ENCODE assay signal across 8 cellular contexts in genomic region chr5:54517174-54517511, GRCh38. TPM values are rescaled to one million over a fixed set of nuclear protein-coding genes. Genes with fewer than 3 reads are reported as not detected.
A peak's percentile ranks its signal among the peaks of the same experiment; 100 is the strongest.
DNase-seq lines count a peak whose midpoint lies in the region; ATAC-seq, FAIRE-seq and TF ChIP-seq lines count a peak whose summit lies in the region.

No MANE protein-coding gene starts in this region.

- intact Hi-C loops in OCI-LY7 (cut with micrococcal nuclease; ENCODE audit: unreplicated experiment) (loop anchor here (1.0 to 10.0 kb wide), 6 partner anchors 129 to 628 kb away; no protein-coding TSS in a partner anchor), esophagus squamous epithelium (cut with DNase I) (loop anchor here (5.0 to 10.0 kb wide), 3 partner anchors 325 to 628 kb away; no protein-coding TSS in a partner anchor)

- no peak for TF ChIP-seq POLR2A in esophagus squamous epithelium (IDR thresholded peaks at IDR 0.05)

- 6 to 11% methylated on average over 4 of the region's 4 CpGs for WGBS in esophagus squamous epithelium, 2 donors

- H3K36me3 ChIP-seq in OCI-LY7 (ENCODE audit: insufficient read depth, low read length) (no peaks in the 10 kb centered on the region), esophagus squamous epithelium (peaks cover 0 to 11% (median 0%) of the 10 kb centered on the region in 3 donors)

- no peaks in the 10 kb centered on the region for H3K27me3 ChIP-seq in esophagus squamous epithelium

- FAIRE-seq in GM19239 (lab: Jason Lieb, UNC) = no peak

- TF ChIP-seq CTCF in OCI-LY7 (conservative IDR thresholded peaks at IDR 0.05; ENCODE audit: low read length) = no peak
- TF ChIP-seq CTCF in esophagus squamous epithelium (IDR thresholded peaks at IDR 0.05) = no peak
- TF ChIP-seq CTCF in retinal pigment epithelial cell (conservative IDR thresholded peaks at IDR 0.05; ENCODE audit: low read depth, low read length) = no peak

- H4K20me1 ChIP-seq in OCI-LY7 (ENCODE audit: insufficient read depth, low read length) = no peaks in the 10 kb centered on the region

- peak; percentile 52 for DNase-seq in NCI-H82 (lab: John Stamatoyannopoulos, UW)
- no peak for DNase-seq in NCI-H82 treated with DMSO at 0.1 percent for 48 hours (lab: John Stamatoyannopoulos, UW; ENCODE audit: unreplicated experiment)
- DNase-seq in OCI-LY7 (ENCODE audit: low spot score) = no peak
- DNase-seq in esophagus squamous epithelium (lab: John Stamatoyannopoulos, UW) = no peak
- DNase-seq in retinal pigment epithelial cell (ENCODE audit: low read depth) = no peak
- no peak for DNase-seq in Kasumi-1 (lab: John Stamatoyannopoulos, UW)
- no peak for DNase-seq in GM19239 (ENCODE audit: insufficient read length, low spot score)

- H3K27ac ChIP-seq in OCI-LY7 (ENCODE audit: low read depth, low read length, poor library complexity, severe bottlenecking) (no peak overlapping the region), esophagus squamous epithelium (peak overlapping the region in 3 of 4 donors; percentile 13 to 96 (median 95))

- H3K79me2 ChIP-seq in OCI-LY7 (ENCODE audit: insufficient read depth, low read depth, low read length) = no peaks in the 10 kb centered on the region

- H3K4me2 ChIP-seq in OCI-LY7 (ENCODE audit: low read length) = peak overlapping the region; percentile 58

- H3K4me1 ChIP-seq in OCI-LY7 (ENCODE audit: insufficient read depth, low read length, poor library complexity, severe bottlenecking) = peaks cover 41% of the 10 kb centered on the region
- H3K4me1 ChIP-seq in esophagus squamous epithelium = peaks cover 24 to 51% (median 27%) of the 10 kb centered on the region in 3 donors

- H3K9me2 ChIP-seq in OCI-LY7 (ENCODE audit: insufficient read depth, low read length) = no peaks in the 10 kb centered on the region

- no TSS peak for BruUV-seq in OCI-LY7 (replicated peaks; lab: Mats Ljungman, UMichigan)

- peak overlapping the region; percentile 83 for H2AFZ ChIP-seq in OCI-LY7 (ENCODE audit: low read length)

- no peak for ATAC-seq in GM21423 (IDR thresholded peaks at IDR 0.05; ENCODE audit: unreplicated experiment)

- H3K4me3 ChIP-seq in OCI-LY7 (ENCODE audit: low read depth, low read length, poor library complexity, severe bottlenecking) (peak overlapping the region; percentile 52), esophagus squamous epithelium (peak overlapping the region; percentile 75 to 99 (median 90)), retinal pigment epithelial cell (ENCODE audit: low read length) (peak overlapping the region; percentile 32)

- POLR2A ChIA-PET in OCI-LY7 (lab: Charles Lee) = interaction anchor here (0.5 to 1.4 kb wide), 4 partner anchors 36 to 765 kb away, joined by 3 to 6 read pairs (median 4); no protein-coding TSS in a partner anchor

- CTCF ChIA-PET in OCI-LY7 (lab: Charles Lee; ENCODE audit: unreplicated experiment) = interaction anchor here (0.8 to 1.6 kb wide), 4 partner anchors 8 to 350 kb away, joined by 3 to 9 read pairs (median 4); no protein-coding TSS in a partner anchor

- H3K9me3 ChIP-seq in OCI-LY7 (ENCODE audit: low read length) (no peaks in the 10 kb centered on the region), esophagus squamous epithelium (no peaks in the 10 kb centered on the region)

RNA-seq across cellular contexts. Expression of gene SNX18, which starts 0.4 kb away (rescaled TPM):
- 9.9 and 14.6 TPM in 2 replicates for total RNA-seq in OCI-LY7 (2014; rRNA removed; shearing (Covaris generic))
- total RNA-seq in OCI-LY7 (2022) = 6.3 and 7.7 TPM in 2 replicates
- 10 to 100 TPM; 26.3 to 36.3 (median 30.6) TPM for total RNA-seq in esophagus squamous epithelium

Comparison
In these comparisons a context has a peak if more than half of its experiments do, and no peak if none do; other contexts are left out.
1. H3K4me3 ChIP-seq: peak in every context shown above with its lines; median percentile 90 in esophagus squamous epithelium; 52 in OCI-LY7; 32 in retinal pigment epithelial cell.